18 cellular contexts compared by ENCODE assay signal in genomic region chr3:71512544-71512943, GRCh38.
DNase-seq lines count a peak whose midpoint lies in the region; ATAC-seq and TF ChIP-seq lines count a peak whose summit lies in the region.
"Had no signal": no experiment of that assay in that cellular context is flagged by ENCODE, and none has a peak within 500 bp of the region (broad histone marks: within the 10 kb centered on the region; RNA-seq: fewer than 3 reads in every experiment).

No MANE protein-coding gene starts in this region.

- H3K27me3 ChIP-seq in left ventricle myocardium inferior (ENCODE audit: low read depth): no peaks in the 10 kb centered on the region
- no peaks in the 10 kb centered on the region for H3K27me3 ChIP-seq in mesenchymal stem cell (ENCODE audit: control insufficient read depth in 1 of 2, insufficient read depth in 1 of 2, low read length in 2 of 2)
- H3K27me3 ChIP-seq in thoracic aorta (replicated peaks; ENCODE audit: insufficient read depth): no peaks in the 10 kb centered on the region
- H3K27me3 ChIP-seq: BLaER1 treated with 17β-estradiol and CSF1 and Interleukin-3, amounts not matched to agents 10 nM and 100 nM; breast epithelium; suprapubic skin had no signal

- no peak overlapping the region for H2AFZ ChIP-seq in mesenchymal stem cell (ENCODE audit: low read depth, low read length)

- H3K4me3 ChIP-seq in left ventricle myocardium inferior: no peak overlapping the region
- H3K4me3 ChIP-seq in mesenchymal stem cell (ENCODE audit: insufficient read depth in 1 of 2, low read depth in 1 of 2, low read length in 2 of 2): no peak overlapping the region
- H3K4me3 ChIP-seq in thoracic aorta: no peak overlapping the region
- H3K4me3 ChIP-seq: BLaER1 treated with 17β-estradiol and CSF1 and Interleukin-3, amounts not matched to agents 10 nM and 100 nM; breast epithelium; coronary artery; lung; suprapubic skin had no signal

- H3K36me3 Mint-ChIP-seq in activated naive CD8-positive, alpha-beta T cell: peaks cover 3% of the 10 kb centered on the region

- no peak overlapping the region for H3K18ac ChIP-seq in mesenchymal stem cell (ENCODE audit: low read depth in 1 of 2, low read length in 2 of 2)

- no peaks in the 10 kb centered on the region for H3K27me3 Mint-ChIP-seq in activated naive CD8-positive, alpha-beta T cell
- H3K27me3 Mint-ChIP-seq: activated CD4-positive, alpha-beta T cell treated with anti-CD3 and anti-CD28 coated beads, Interleukin-2, amount 10 ng/mL, durations not matched to agents 24 days and 14 days had no signal

- H3K27ac Mint-ChIP-seq in activated naive CD8-positive, alpha-beta T cell: peak overlapping the region; percentile 85
- H3K27ac Mint-ChIP-seq: activated CD4-positive, alpha-beta T cell treated with anti-CD3 and anti-CD28 coated beads, Interleukin-2, amount 10 ng/mL, durations not matched to agents 24 days and 14 days; T-helper 1 cell treated with Interleukin-12 subunit alpha and Interleukin-12 subunit beta and Interleukin-4 antibody, amounts not matched to agents 30 μg/mL and 1 μg/mL, for 36 hours had no signal

- H3K9ac ChIP-seq in mesenchymal stem cell (ENCODE audit: low read length): no peak overlapping the region
- H3K9ac ChIP-seq: BLaER1 treated with 17β-estradiol and CSF1 and Interleukin-3, amounts not matched to agents 10 nM and 100 nM had no signal

- H3K9me3 Mint-ChIP-seq in activated naive CD8-positive, alpha-beta T cell (ENCODE audit: low read depth): no peaks in the 10 kb centered on the region
- H3K9me3 Mint-ChIP-seq: activated CD4-positive, alpha-beta T cell treated with anti-CD3 and anti-CD28 coated beads, Interleukin-2, amount 10 ng/mL, durations not matched to agents 24 days and 14 days; T-helper 1 cell treated with Interleukin-12 subunit alpha and Interleukin-12 subunit beta and Interleukin-4 antibody, amounts not matched to agents 30 μg/mL and 1 μg/mL, for 36 hours had no signal

- WGBS in mesenchymal stem cell: 97% methylated on average over 4 of the region's 4 CpGs

- no peak overlapping the region for H3K23ac ChIP-seq in mesenchymal stem cell (ENCODE audit: low read length in 2 of 2)

- H3K27ac ChIP-seq in left ventricle myocardium inferior (replicated peaks): no peak overlapping the region
- peak overlapping the region; percentile 98 for H3K27ac ChIP-seq in mesenchymal stem cell (ENCODE audit: low read length, poor library complexity, severe bottlenecking)
- H3K27ac ChIP-seq in thoracic aorta: peak overlapping the region; percentile 23 to 64
- H3K27ac ChIP-seq: BLaER1 treated with 17β-estradiol and CSF1 and Interleukin-3, amounts not matched to agents 10 nM and 100 nM; coronary artery; suprapubic skin had no signal

- TF ChIP-seq CTCF in left ventricle myocardium inferior (IDR thresholded peaks at IDR 0.05; ENCODE audit: borderline replicate concordance): no peak
- no peak for TF ChIP-seq CTCF in thoracic aorta (IDR thresholded peaks at IDR 0.05)

- intact Hi-C loops in left ventricle myocardium superior (cut with micrococcal nuclease) (no loop called here), left ventricle myocardium inferior (cut with micrococcal nuclease) (no loop called here), posterior vena cava (cut with DNase I) (no loop called here)

- H3K4me2 ChIP-seq in mesenchymal stem cell (ENCODE audit: low read length, poor library complexity, severe bottlenecking): no peak overlapping the region

- no peak overlapping the region for H4K91ac ChIP-seq in mesenchymal stem cell (ENCODE audit: low read length)

- no peak overlapping the region for H3K4me3 Mint-ChIP-seq in activated naive CD8-positive, alpha-beta T cell
- H3K4me3 Mint-ChIP-seq: activated CD4-positive, alpha-beta T cell treated with anti-CD3 and anti-CD28 coated beads, Interleukin-2, amount 10 ng/mL, durations not matched to agents 24 days and 14 days; T-helper 1 cell treated with Interleukin-12 subunit alpha and Interleukin-12 subunit beta and Interleukin-4 antibody, amounts not matched to agents 30 μg/mL and 1 μg/mL, for 36 hours had no signal

- H3K9me3 ChIP-seq in left ventricle myocardium inferior (replicated peaks) (no peaks in the 10 kb centered on the region), mesenchymal stem cell (ENCODE audit: control insufficient read depth, low read length) (no peaks in the 10 kb centered on the region), thoracic aorta (no peaks in the 10 kb centered on the region)
- H3K9me3 ChIP-seq: breast epithelium, suprapubic skin had no signal

- H2BK120ac ChIP-seq in mesenchymal stem cell (ENCODE audit: low read depth, low read length): no peak overlapping the region

- DNase-seq in left ventricle myocardium superior (no peak), left ventricle myocardium inferior (no peak), mesenchymal stem cell (no peak), thoracic aorta (ENCODE audit: low spot score) (no peak), DMS153 treated with DMSO at 0.1 percent for 48 hours (lab: John Stamatoyannopoulos, UW; ENCODE audit: unreplicated experiment) (no peak), posterior vena cava (ENCODE audit: low spot score) (no peak)
- DNase-seq: NCI-H2029 treated with DMSO at 0.1 percent for 48 hours, NCI-H2227 treated with DMSO at 0.1 percent for 48 hours, RPMI8226 had no signal

- peak overlapping the region; percentile 100 for H2AK5ac ChIP-seq in mesenchymal stem cell (ENCODE audit: low read length, severe bottlenecking)

- no peak overlapping the region for H4K8ac ChIP-seq in mesenchymal stem cell (ENCODE audit: low read length)

- H3K79me1 ChIP-seq in mesenchymal stem cell (replicated peaks; ENCODE audit: low read length, poor library complexity, severe bottlenecking): no peaks in the 10 kb centered on the region

- H2BK5ac ChIP-seq in mesenchymal stem cell (ENCODE audit: low read depth, low read length, poor library complexity, severe bottlenecking): peak overlapping the region; percentile 22

- H2BK15ac ChIP-seq in mesenchymal stem cell (ENCODE audit: low read depth, poor library complexity, severe bottlenecking): no peak overlapping the region

- no peak overlapping the region for H3K4ac ChIP-seq in mesenchymal stem cell (ENCODE audit: low read depth in 1 of 2, low read length in 2 of 2)

- H3K14ac ChIP-seq in mesenchymal stem cell (ENCODE audit: low read length in 2 of 2): no peak overlapping the region

- H3K4me1 ChIP-seq in left ventricle myocardium inferior (peaks cover 21% of the 10 kb centered on the region), mesenchymal stem cell (ENCODE audit: control insufficient read depth, insufficient read depth, low read depth, low read length) (peaks cover 10% of the 10 kb centered on the region), thoracic aorta (ENCODE audit: control insufficient read depth in 1 of 2, low read depth in 2 of 2) (peaks cover 19 to 48% of the 10 kb centered on the region in 2 donors)
- H3K4me1 ChIP-seq: breast epithelium, suprapubic skin had no signal

- ATAC-seq in left ventricle myocardium superior: peak; percentile 14
- ATAC-seq in thoracic aorta (ENCODE audit: insufficient number of reproducible peaks, low FRiP score, low read depth): no peak
- ATAC-seq in HG03439 (IDR thresholded peaks at IDR 0.05; ENCODE audit: unreplicated experiment): no peak

- no peak overlapping the region for H2BK12ac ChIP-seq in mesenchymal stem cell (ENCODE audit: low read length in 2 of 2)

- peaks cover 18% of the 10 kb centered on the region for H3K4me1 Mint-ChIP-seq in activated naive CD8-positive, alpha-beta T cell (ENCODE audit: low read depth)

- no peaks in the 10 kb centered on the region for H3K36me3 ChIP-seq in left ventricle myocardium inferior
- H3K36me3 ChIP-seq in mesenchymal stem cell (ENCODE audit: control insufficient read depth in 1 of 2, insufficient read depth in 2 of 2, low read depth in 1 of 2, low read length in 2 of 2): no peaks in the 10 kb centered on the region
- H3K36me3 ChIP-seq in thoracic aorta: no peaks in the 10 kb centered on the region
- H3K36me3 ChIP-seq: BLaER1 treated with 17β-estradiol and CSF1 and Interleukin-3, amounts not matched to agents 10 nM and 100 nM; breast epithelium; suprapubic skin had no signal
